17 cellular contexts compared by ENCODE assay signal in the genomic region with DNA sequence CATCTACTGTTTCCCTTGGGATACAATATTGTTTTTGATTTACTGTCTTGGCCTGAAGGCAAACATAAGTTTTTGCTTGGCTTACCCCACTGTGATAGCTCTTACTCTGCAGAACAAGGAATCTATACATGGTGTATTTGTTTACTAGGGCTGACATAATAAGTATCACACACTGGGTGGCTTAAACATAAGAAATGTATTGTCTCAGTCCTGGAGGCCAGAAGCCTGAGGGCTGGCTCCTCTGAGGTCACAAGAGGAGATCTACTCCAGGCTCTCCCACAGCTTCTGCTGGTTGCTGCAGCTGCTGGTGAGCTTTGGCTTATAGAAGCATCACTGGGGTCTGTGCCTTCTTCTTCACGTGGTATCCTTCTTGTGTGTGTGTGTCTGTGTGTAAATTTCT. TPM values are rescaled to one million over a fixed set of nuclear protein-coding genes. Genes with fewer than 3 reads are reported as not detected.
"Had no signal": no experiment of that assay in that cellular context is flagged by ENCODE, and none has a peak within 500 bp of the region (broad histone marks: within the 10 kb centered on the region; RNA-seq: fewer than 3 reads in every experiment).

No MANE protein-coding gene starts in this region.

- H3K36me3 Mint-ChIP-seq: natural killer cell, neural progenitor cell, type B pancreatic cell had no signal

- H3K9me3 Mint-ChIP-seq: dendritic cell treated with granulocyte-macrophage colony-stimulating factor and Interleukin-4, amounts not matched to agents 40 ng/mL and 50 ng/mL, for 4 days; effector memory CD8-positive, alpha-beta T cell; natural killer cell; neural progenitor cell had no signal

- DNase-seq: effector memory CD8-positive, alpha-beta T cell; esophagus squamous epithelium; foreskin fibroblast; kidney; left colon; left ventricle myocardium superior; mesendoderm; mucosa of descending colon; natural killer cell; right cardiac atrium; stimulated activated CD4-positive, alpha-beta T cell treated with anti-CD3 and anti-CD28 coated beads, Interleukin-2, amount 100 ng/mL, for 48 hours; stimulated activated naive CD4-positive, alpha-beta T cell treated with Interleukin-2 at 50 U/mL for 16 hours had no signal

- ATAC-seq: effector memory CD8-positive, alpha-beta T cell; left colon; mucosa of descending colon; natural killer cell had no signal

- H3K27me3 Mint-ChIP-seq: type B pancreatic cell had no signal

- H3K4me1 Mint-ChIP-seq: natural killer cell had no signal

- H3K4me3 Mint-ChIP-seq: dendritic cell treated with granulocyte-macrophage colony-stimulating factor and Interleukin-4, amounts not matched to agents 40 ng/mL and 50 ng/mL, for 4 days; effector memory CD8-positive, alpha-beta T cell; natural killer cell; neural progenitor cell; type B pancreatic cell had no signal

- H3K27ac Mint-ChIP-seq: dendritic cell treated with granulocyte-macrophage colony-stimulating factor and Interleukin-4, amounts not matched to agents 40 ng/mL and 50 ng/mL, for 4 days; effector memory CD8-positive, alpha-beta T cell; natural killer cell; progenitor cell of endocrine pancreas; type B pancreatic cell had no signal

RNA-seq across cellular contexts. Expression of a gene that starts 30.7 kb away (rescaled TPM):
- total RNA-seq: natural killer cell had no signal
- polyA plus RNA-seq: hepatocyte had no signal
